In genomic region chr3:194518652-194519051, GRCh38 we compare ENCODE assay signal across 1 cellular context.
TF ChIP-seq lines count a peak whose summit lies in the region.

No MANE protein-coding gene starts in this region.

TF ChIP-seq in WTC11, 78 proteins besides CTCF, POLR2A, EP300 and RAD21 (continued from another document):
- TF ChIP-seq ZNF512 (CRISPR knock-in tag; IDR thresholded peaks at IDR 0.05; ENCODE audit: borderline replicate concordance) (no peak), ZNF416 (CRISPR knock-in tag; IDR thresholded peaks at IDR 0.05) (no peak), ZBTB43 (CRISPR knock-in tag; IDR thresholded peaks at IDR 0.05) (no peak), ZNF532 (CRISPR knock-in tag; IDR thresholded peaks at IDR 0.05; ENCODE audit: borderline replicate concordance) (no peak)
TF ChIP-seq in WTC11: peak in this region for 0.
